In the genomic region with DNA sequence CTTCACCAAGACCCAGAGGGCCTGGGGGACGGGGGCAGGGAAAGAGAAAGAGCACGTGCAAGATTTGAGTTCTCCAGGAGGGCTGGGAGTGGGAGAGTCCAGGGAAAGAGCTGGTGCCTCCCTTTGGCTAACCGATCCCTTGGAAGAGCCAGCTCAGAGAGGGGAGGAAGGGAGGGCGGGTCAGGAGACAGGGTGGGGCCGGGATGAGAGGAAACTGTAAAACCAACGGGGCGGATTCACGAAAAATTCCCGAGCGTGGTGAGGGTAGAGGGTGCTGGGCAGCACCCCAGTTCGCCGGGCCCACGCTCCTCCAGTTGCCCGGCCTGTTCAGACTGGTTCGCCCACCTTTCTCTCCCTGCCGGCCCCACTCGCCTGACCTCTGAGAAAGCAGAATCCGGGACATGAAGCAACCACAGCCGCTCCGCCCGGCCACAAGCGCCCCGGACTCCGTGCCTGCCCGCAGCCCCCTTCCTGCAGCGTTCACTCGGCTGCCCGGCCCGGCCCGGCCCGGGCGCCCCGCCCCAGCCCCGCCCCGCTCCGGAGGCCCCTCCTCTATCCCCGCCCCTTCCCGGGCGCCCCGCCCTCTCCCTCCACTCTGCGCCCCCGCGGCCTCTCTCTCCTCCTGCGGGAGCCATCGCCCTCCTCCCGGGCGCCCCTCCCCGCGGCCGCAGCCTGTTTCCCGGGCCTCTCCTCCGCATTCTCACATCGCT, we compare ENCODE assay signal across 8 cellular contexts.
DNase-seq lines count a peak whose midpoint lies in the region; ATAC-seq and TF ChIP-seq lines count a peak whose summit lies in the region.

No MANE protein-coding gene starts in this region.

- TF ChIP-seq EP300 in gastroesophageal sphincter (IDR thresholded peaks at IDR 0.05) = no peak

- no peak overlapping the region for H3K27ac Mint-ChIP-seq in activated naive CD4-positive, alpha-beta T cell treated with anti-CD3 and anti-CD28 coated beads, Interleukin-2, amount 10 ng/mL, durations not matched to agents 7 days and 5 days

- H3K27me3 ChIP-seq in BLaER1 (peaks cover 9% of the 10 kb centered on the region), gastroesophageal sphincter (no peaks in the 10 kb centered on the region), neutrophil (peaks cover 61% of the 10 kb centered on the region), subcutaneous abdominal adipose tissue (ENCODE audit: control insufficient read depth in 5 of 5, insufficient read depth in 4 of 5, low read length in 5 of 5) (no peaks in the 10 kb centered on the region)

- peak overlapping the region; percentile 92 for H3K4me2 ChIP-seq in BLaER1

- CTCF ChIA-PET in activated naive CD4-positive, alpha-beta T cell treated with anti-CD3 and anti-CD28 coated beads, Interleukin-2, amount 10 ng/mL, durations not matched to agents 7 days and 5 days (lab: Charles Lee) = no interaction called here

- WGBS in gastroesophageal sphincter (ENCODE audit: low coverage in 1 of 2), 2 donors = 0 to 2% methylated on average over 6 to 21 of the region's 53 CpGs

- peaks cover 8% of the 10 kb centered on the region for H3K4me1 Mint-ChIP-seq in activated naive CD4-positive, alpha-beta T cell treated with anti-CD3 and anti-CD28 coated beads, Interleukin-2, amount 10 ng/mL, durations not matched to agents 7 days and 5 days

- no peaks in the 10 kb centered on the region for H3K9me3 Mint-ChIP-seq in activated naive CD4-positive, alpha-beta T cell treated with anti-CD3 and anti-CD28 coated beads, Interleukin-2, amount 10 ng/mL, durations not matched to agents 7 days and 5 days

- peak overlapping the region; percentile 55; the same call in 1 of the 2 replicates for H3K9ac ChIP-seq in BLaER1
- H3K9ac ChIP-seq in subcutaneous abdominal adipose tissue (ENCODE audit: low read length in 5 of 5) = peak overlapping the region in 3 of 5 donors; percentile 64 to 73 (median 70)

- ATAC-seq in GM19463 (IDR thresholded peaks at IDR 0.05; ENCODE audit: unreplicated experiment) (peak; percentile 84), gastroesophageal sphincter (peak; percentile 94)

- H3K9me3 ChIP-seq in BLaER1 (no peaks in the 10 kb centered on the region), gastroesophageal sphincter (no peaks in the 10 kb centered on the region), neutrophil (no peaks in the 10 kb centered on the region), subcutaneous abdominal adipose tissue (ENCODE audit: control insufficient read depth in 5 of 5, low read length in 5 of 5) (no peaks in the 10 kb centered on the region)

- H3K27me3 Mint-ChIP-seq in activated naive CD4-positive, alpha-beta T cell treated with anti-CD3 and anti-CD28 coated beads, Interleukin-2, amount 10 ng/mL, durations not matched to agents 7 days and 5 days = peaks cover 86% of the 10 kb centered on the region

- H3K4me3 Mint-ChIP-seq in activated naive CD4-positive, alpha-beta T cell treated with anti-CD3 and anti-CD28 coated beads, Interleukin-2, amount 10 ng/mL, durations not matched to agents 7 days and 5 days = peak overlapping the region; percentile 65

- no peaks in the 10 kb centered on the region for H3K36me3 Mint-ChIP-seq in activated naive CD4-positive, alpha-beta T cell treated with anti-CD3 and anti-CD28 coated beads, Interleukin-2, amount 10 ng/mL, durations not matched to agents 7 days and 5 days

- no peak for TF ChIP-seq CTCF in gastroesophageal sphincter (IDR thresholded peaks at IDR 0.05)
- TF ChIP-seq CTCF in neutrophil (IDR thresholded peaks at IDR 0.05) = no peak

- peak; percentile 42 to 45 for TF ChIP-seq POLR2A in gastroesophageal sphincter (IDR thresholded peaks at IDR 0.05)

- H4K20me1 ChIP-seq in BLaER1 = no peaks in the 10 kb centered on the region

- DNase-seq in HUDEP-2 (lab: John Stamatoyannopoulos, UW; ENCODE audit: unreplicated experiment in 76 of 76) (peak in 60 of 76 experiments; percentile 1 to 78 (median 45)), SK-N-DZ (ENCODE audit: low spot score) (peak; percentile 9)
- peak; percentile 73 for DNase-seq in activated naive CD4-positive, alpha-beta T cell treated with anti-CD3 and anti-CD28 coated beads, Interleukin-2, amount 10 ng/mL, durations not matched to agents 7 days and 5 days

- H3K4me3 ChIP-seq in BLaER1 = peak overlapping the region; percentile 69
- H3K4me3 ChIP-seq in gastroesophageal sphincter = peak overlapping the region; percentile 78 to 79
- peak overlapping the region; percentile 60 for H3K4me3 ChIP-seq in neutrophil (ENCODE audit: low read depth in 1 of 2, low read length in 1 of 2)
- peak overlapping the region; percentile 51 to 73 (median 65) for H3K4me3 ChIP-seq in subcutaneous abdominal adipose tissue (ENCODE audit: low read depth in 1 of 5, low read length in 5 of 5)

- H3K4me1 ChIP-seq in BLaER1 (peaks cover 20% of the 10 kb centered on the region), gastroesophageal sphincter (peaks cover 0 to 50% (median 9%) of the 10 kb centered on the region in 3 donors), neutrophil (ENCODE audit: control insufficient read depth in 1 of 2, insufficient read depth in 1 of 2, low read depth in 1 of 2, low read length in 1 of 2) (peaks cover 28 to 47% of the 10 kb centered on the region in 2 experiments), subcutaneous abdominal adipose tissue (ENCODE audit: control insufficient read depth in 5 of 5, insufficient read depth in 5 of 5, low read length in 5 of 5) (peaks cover 2 to 40% (median 16%) of the 10 kb centered on the region in 5 donors)

- H3K36me3 ChIP-seq in BLaER1 (no peaks in the 10 kb centered on the region), gastroesophageal sphincter (no peaks in the 10 kb centered on the region), neutrophil (no peaks in the 10 kb centered on the region), subcutaneous abdominal adipose tissue (ENCODE audit: control insufficient read depth in 5 of 5, insufficient read depth in 5 of 5, low read length in 5 of 5) (no peaks in the 10 kb centered on the region)

- H3K27ac ChIP-seq in BLaER1 (no peak overlapping the region), gastroesophageal sphincter (peak overlapping the region; percentile 80 to 93 (median 92)), neutrophil (no peak overlapping the region), subcutaneous abdominal adipose tissue (ENCODE audit: low read depth, low read length) (peak overlapping the region; percentile 50)

Comparison
In these comparisons a context has a peak if more than half of its experiments do, and no peak if none do; other contexts are left out.
1. H3K27ac ChIP-seq: peak in gastroesophageal sphincter (4 of 4) and subcutaneous abdominal adipose tissue (single experiment); none in BLaER1 (single experiment) and neutrophil (single experiment).
2. DNase-seq: peak in every context shown above with its lines; median percentile 73 in activated naive CD4-positive, alpha-beta T cell treated with anti-CD3 and anti-CD28 coated beads, Interleukin-2, amount 10 ng/mL, durations not matched to agents 7 days and 5 days; 45 in HUDEP-2; 9 in SK-N-DZ.
3. Peak in every context shown above with its lines, with median percentiles within 50 percentile points of each other: H3K4me3 ChIP-seq.